In the genomic region with DNA sequence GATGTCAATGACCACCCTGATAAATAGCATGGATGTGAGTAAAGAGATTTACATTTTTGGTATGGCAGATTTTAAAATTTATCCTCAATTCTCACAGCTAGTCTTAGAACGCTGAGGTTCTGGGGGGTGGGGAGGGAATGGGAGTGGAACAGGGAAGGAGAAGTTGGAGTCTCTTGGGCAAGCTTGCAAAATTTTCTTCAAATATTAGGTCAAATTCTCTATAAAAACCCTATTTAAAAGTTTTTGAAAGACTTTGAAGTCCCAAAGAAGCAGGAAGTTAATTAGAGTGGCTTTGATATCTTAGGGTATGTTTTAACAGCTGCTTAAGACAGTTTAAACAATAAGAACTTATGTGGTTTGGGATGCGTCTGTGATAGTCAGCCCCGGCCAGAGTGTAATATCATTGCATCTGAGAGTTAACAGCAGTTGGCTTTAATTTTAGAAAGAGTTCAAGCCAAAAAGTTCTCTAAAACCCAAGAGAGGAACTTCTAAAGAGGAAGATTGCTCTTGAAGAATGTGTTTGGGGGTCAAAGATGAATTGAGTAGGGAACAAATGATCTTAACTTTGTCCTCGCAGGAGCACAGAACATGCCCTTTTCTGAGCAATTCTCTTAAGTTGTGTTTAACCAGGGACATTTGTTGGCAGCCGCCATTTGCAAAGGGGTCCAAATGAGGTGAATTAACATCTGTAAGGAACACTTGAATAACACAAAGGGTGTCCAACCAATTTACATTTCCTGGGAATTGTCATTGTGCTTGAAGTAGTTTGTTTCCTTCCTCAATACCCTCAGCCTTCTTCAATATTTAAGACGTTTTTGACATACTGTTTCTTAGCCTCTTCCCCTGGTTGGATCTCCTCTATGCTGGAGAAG, we compare ENCODE assay signal across 15 cellular contexts.
DNase-seq lines count a peak whose midpoint lies in the region; ATAC-seq and TF ChIP-seq lines count a peak whose summit lies in the region.
"Had no signal": no experiment of that assay in that cellular context is flagged by ENCODE, and none has a peak within 500 bp of the region (broad histone marks: within the 10 kb centered on the region; RNA-seq: fewer than 3 reads in every experiment).

No MANE protein-coding gene starts in this region.

- ATAC-seq in IMR-90 (ENCODE audit: low read depth) (no peak), left cardiac atrium (peak; percentile 28 to 53), HG03460 (IDR thresholded peaks at IDR 0.05; ENCODE audit: unreplicated experiment) (no peak)
- ATAC-seq in CD4-positive, alpha-beta T cell (ENCODE audit: poor library complexity), result no peak
- ATAC-seq: activated CD8-positive, alpha-beta T cell treated with anti-CD3 and anti-CD28 coated beads, Interleukin-2, amount 10 ng/mL, durations not matched to agents 7 days and 5 days had no signal

- no peak overlapping the region for H3K9ac ChIP-seq in IMR-90 (ENCODE audit: low read depth, low read length)

- peaks cover 21% of the 10 kb centered on the region for H3K4me1 Mint-ChIP-seq in CD4-positive, alpha-beta T cell (ENCODE audit: low read depth)

- no TSS peak for BruUV-seq in IMR-90 (replicated peaks; lab: Mats Ljungman, UMichigan)

- 0 out of 2 replicates have a peak overlapping the region, but pooled peaks have one; percentile 33 for H3K14ac ChIP-seq in IMR-90 (replicated peaks; ENCODE audit: low read depth, low read length)

- TF ChIP-seq RAD21 in IMR-90 (IDR thresholded peaks at IDR 0.05; ENCODE audit: low read length), result no peak

- no peak overlapping the region for H3K4ac ChIP-seq in IMR-90 (ENCODE audit: low read depth, low read length)

- intact Hi-C loops in IMR-90 (cut with micrococcal nuclease), result no loop called here
- intact Hi-C loops in left cardiac atrium (cut with DNase I), result no loop called here
- intact Hi-C loops in spleen (cut with DNase I; ENCODE audit: low total_unique reads), result no loop called here
- intact Hi-C loops in CD4-positive, alpha-beta T cell (cut with DNase I, micrococcal nuclease), result no loop called here

- in situ Hi-C loops in IMR-90 (cut with MboI; ENCODE audit: low sequenced_read_pairs), result no loop called here

- H3K36me3 Mint-ChIP-seq in CD4-positive, alpha-beta T cell (ENCODE audit: low read depth), result no peaks in the 10 kb centered on the region
- H3K36me3 Mint-ChIP-seq: CD8-positive, alpha-beta memory T cell had no signal

- H3K79me2 ChIP-seq in hepatocyte, result no peaks in the 10 kb centered on the region

- H3K9me3 ChIP-seq in IMR-90 (ENCODE audit: control insufficient read depth, insufficient read depth, low read length), result no peaks in the 10 kb centered on the region
- no peaks in the 10 kb centered on the region for H3K9me3 ChIP-seq in spleen
- no peaks in the 10 kb centered on the region for H3K9me3 ChIP-seq in hepatocyte (ENCODE audit: low read depth)
- no peaks in the 10 kb centered on the region for H3K9me3 ChIP-seq in CD4-positive, alpha-beta T cell (ENCODE audit: control insufficient read depth, low read length)

- no peak overlapping the region for H3K27ac ChIP-seq in IMR-90 (ENCODE audit: insufficient read depth, low read length)
- H3K27ac ChIP-seq in spleen, result peak overlapping the region in 6 of 8 donors; percentile 33 to 80 (median 63)
- no peak overlapping the region for H3K27ac ChIP-seq in hepatocyte
- H3K27ac ChIP-seq in CD4-positive, alpha-beta T cell (ENCODE audit: low read depth, low read length), result no peak overlapping the region

- H2AK9ac ChIP-seq in IMR-90 (replicated peaks; ENCODE audit: low read depth, low read length, poor library complexity), result no peak overlapping the region

- H3K18ac ChIP-seq in IMR-90 (ENCODE audit: low read depth, low read length), result no peak overlapping the region

- no peak overlapping the region for H2BK20ac ChIP-seq in IMR-90 (ENCODE audit: low read depth, low read length)

- H2AFZ ChIP-seq in IMR-90 (replicated peaks; ENCODE audit: low read length, poor library complexity) (no peak overlapping the region), hepatocyte (no peak overlapping the region)

- no peaks in the 10 kb centered on the region for H3K79me1 ChIP-seq in IMR-90 (ENCODE audit: low read depth in 1 of 2, low read length in 2 of 2)

- H3K4me3 Mint-ChIP-seq in CD4-positive, alpha-beta T cell, result no peak overlapping the region
- H3K4me3 Mint-ChIP-seq: activated CD8-positive, alpha-beta T cell treated with anti-CD3 and anti-CD28 coated beads, Interleukin-2, amount 10 ng/mL, durations not matched to agents 7 days and 5 days; activated naive CD4-positive, alpha-beta T cell treated with anti-CD3 and anti-CD28 coated beads, Interleukin-2, amount 50 U/mL, for 24 hours; CD8-positive, alpha-beta memory T cell; T-helper 1 cell treated with Interleukin-12 subunit alpha and Interleukin-12 subunit beta and Interleukin-4 antibody, amounts not matched to agents 30 μg/mL and 1 μg/mL, for 36 hours had no signal

- WGBS in IMR-90 (ENCODE audit: extremely low coverage in 2 of 2, insufficient read length in 1 of 2), 2 experiments, result 52% methylated on average over 2 of the region's 6 CpGs; no CpG with 5 or more reads in 1 of the 2 experiments
- WGBS in spleen, 5 donors, result 30 to 47% (median 36%) methylated on average over 6 of the region's 6 CpGs
- 63% methylated on average over 6 of the region's 6 CpGs for WGBS in hepatocyte (ENCODE audit: low lambda C conversion rate, missing lambda C conversion rate)

- no peaks in the 10 kb centered on the region for H3K36me3 ChIP-seq in IMR-90 (ENCODE audit: control insufficient read depth, insufficient read depth, low read length)
- H3K36me3 ChIP-seq in spleen, result no peaks in the 10 kb centered on the region
- H3K36me3 ChIP-seq in hepatocyte (replicated peaks; ENCODE audit: insufficient read depth, low read depth), result no peaks in the 10 kb centered on the region

- no peak overlapping the region for H2BK15ac ChIP-seq in IMR-90 (ENCODE audit: low read depth, low read length)

- no peak overlapping the region for H2BK5ac ChIP-seq in IMR-90 (ENCODE audit: low read depth, low read length, poor library complexity, severe bottlenecking)

- no peaks in the 10 kb centered on the region for H3K9me3 Mint-ChIP-seq in CD4-positive, alpha-beta T cell
- H3K9me3 Mint-ChIP-seq: activated naive CD4-positive, alpha-beta T cell treated with anti-CD3 and anti-CD28 coated beads, Interleukin-2, amount 50 U/mL, for 24 hours; CD8-positive, alpha-beta memory T cell had no signal

- peaks cover 14% of the 10 kb centered on the region for H3K4me1 ChIP-seq in IMR-90 (ENCODE audit: control insufficient read depth, insufficient read depth, low read length)
- peaks cover 0 to 63% (median 13%) of the 10 kb centered on the region in 6 donors for H3K4me1 ChIP-seq in spleen
- H3K4me1 ChIP-seq in hepatocyte (ENCODE audit: insufficient read depth), result peaks cover 21% of the 10 kb centered on the region

- H3K4me2 ChIP-seq in IMR-90 (ENCODE audit: low read depth, low read length), result no peak overlapping the region
- no peak overlapping the region for H3K4me2 ChIP-seq in hepatocyte

- H3K27ac Mint-ChIP-seq in CD4-positive, alpha-beta T cell, result no peak overlapping the region
- H3K27ac Mint-ChIP-seq: activated CD8-positive, alpha-beta T cell treated with anti-CD3 and anti-CD28 coated beads, Interleukin-2, amount 10 ng/mL, durations not matched to agents 7 days and 5 days; activated naive CD4-positive, alpha-beta T cell treated with anti-CD3 and anti-CD28 coated beads, Interleukin-2, amount 50 U/mL, for 24 hours; CD8-positive, alpha-beta memory T cell; T-helper 1 cell treated with Interleukin-12 subunit alpha and Interleukin-12 subunit beta and Interleukin-4 antibody, amounts not matched to agents 30 μg/mL and 1 μg/mL, for 36 hours had no signal

- H3K9me1 ChIP-seq in IMR-90 (ENCODE audit: insufficient read depth, low read length), result peaks cover 11% of the 10 kb centered on the region

- dilution Hi-C loops in IMR-90 (cut with HindIII; ENCODE audit: low sequenced_read_pairs, unreplicated experiment), result no loop called here

- H2BK120ac ChIP-seq in IMR-90 (ENCODE audit: low read depth, low read length), result peak overlapping the region; percentile 47; the same call in 1 of the 2 replicates

- H4K5ac ChIP-seq in IMR-90 (ENCODE audit: low read depth, low read length), result no peak overlapping the region

- H3K4me3 ChIP-seq in IMR-90 (ENCODE audit: insufficient read depth, low read depth, low read length) (no peak overlapping the region), spleen (no peak overlapping the region), hepatocyte (no peak overlapping the region)

- H3K56ac ChIP-seq in IMR-90 (ENCODE audit: extremely low read depth, insufficient read depth, low read length), result no peak overlapping the region

- H3K27me3 ChIP-seq in IMR-90 (ENCODE audit: control insufficient read depth, insufficient read depth, low read length) (no peaks in the 10 kb centered on the region), spleen (replicated peaks in 1 of 7) (no peaks in the 10 kb centered on the region), hepatocyte (no peaks in the 10 kb centered on the region)
- H3K27me3 ChIP-seq in CD4-positive, alpha-beta T cell (ENCODE audit: control insufficient read depth, insufficient read depth, low read length), result no peaks in the 10 kb centered on the region

- TF ChIP-seq CTCF in IMR-90 (conservative IDR thresholded peaks at IDR 0.05; ENCODE audit: low read depth, low read length), result no peak
- no peak for TF ChIP-seq CTCF in spleen (IDR thresholded peaks at IDR 0.05 in 8 of 11, conservative IDR thresholded peaks at IDR 0.05 in 3 of 11)
- no peak for TF ChIP-seq CTCF in hepatocyte (IDR thresholded peaks at IDR 0.05; ENCODE audit: poor library complexity)
- no peak for TF ChIP-seq CTCF in CD4-positive, alpha-beta T cell (IDR thresholded peaks at IDR 0.05)

- H3K9me2 ChIP-seq in hepatocyte (replicated peaks; ENCODE audit: insufficient read depth), result no peaks in the 10 kb centered on the region

- no peak overlapping the region for H4K8ac ChIP-seq in IMR-90 (ENCODE audit: low read depth in 2 of 2, low read length in 2 of 2)

- H4K20me1 ChIP-seq in IMR-90 (ENCODE audit: insufficient read depth, low read length) (no peaks in the 10 kb centered on the region), hepatocyte (ENCODE audit: insufficient read depth, poor library complexity, severe bottlenecking) (no peaks in the 10 kb centered on the region)

- TF ChIP-seq POLR2A in IMR-90 (IDR thresholded peaks at IDR 0.05; ENCODE audit: low read depth, low read length) (no peak), spleen (IDR thresholded peaks at IDR 0.05) (no peak)

- no peak overlapping the region for H3K23ac ChIP-seq in IMR-90 (ENCODE audit: low read depth, low read length)

- CTCF ChIA-PET in IMR-90 (lab: Yijun Ruan, JAX), result interaction anchor here (1.0 kb wide), 1 partner anchor 8 kb away, joined by 3 read pairs; no protein-coding TSS in a partner anchor
- CTCF ChIA-PET in CD4-positive, alpha-beta T cell (lab: Charles Lee), result no interaction called here

- no peaks in the 10 kb centered on the region for H3K27me3 Mint-ChIP-seq in CD4-positive, alpha-beta T cell
- H3K27me3 Mint-ChIP-seq: activated naive CD4-positive, alpha-beta T cell treated with anti-CD3 and anti-CD28 coated beads, Interleukin-2, amount 50 U/mL, for 24 hours had no signal

- no peak overlapping the region for H4K91ac ChIP-seq in IMR-90 (ENCODE audit: insufficient read depth, low read depth, low read length)

- H2AK5ac ChIP-seq in IMR-90 (ENCODE audit: low read depth, low read length), result peak overlapping the region; percentile 56

- POLR2A ChIA-PET in IMR-90 (lab: Charles Lee; ENCODE audit: unreplicated experiment), result no interaction called here
- POLR2A ChIA-PET in CD4-positive, alpha-beta T cell (lab: Charles Lee), result no interaction called here

- peak; percentile 20 for DNase-seq in IMR-90
- peak; percentile 71 for DNase-seq in SKM-1 treated with dmso at 0.1 percent for 144 hours (lab: John Stamatoyannopoulos, UW; ENCODE audit: unreplicated experiment)
- no peak for DNase-seq in left cardiac atrium
- DNase-seq in spleen, result no peak
- no peak for DNase-seq in hepatocyte (ENCODE audit: low spot score)
- DNase-seq in SW 1271 (lab: John Stamatoyannopoulos, UW), result no peak
- no peak for DNase-seq in CD4-positive, alpha-beta T cell
- DNase-seq: activated CD8-positive, alpha-beta T cell treated with anti-CD3 and anti-CD28 coated beads, Interleukin-2, amount 10 ng/mL, durations not matched to agents 7 days and 5 days; CD8-positive, alpha-beta memory T cell; NCI-H187; NK-92 treated with Interleukin-12 subunit alpha and Interleukin-12 subunit beta, amount 100 ng/mL, for 24 hours; stimulated activated CD4-positive, alpha-beta T cell treated with anti-CD3 and anti-CD28 coated beads, Interleukin-1b, Interleukin-23, amount 100 ng/mL, for 48 hours had no signal

Comparison
In these comparisons a context has a peak if more than half of its experiments do, and no peak if none do; other contexts are left out.
1. ATAC-seq: peak in left cardiac atrium (2 of 2); none in IMR-90 (single experiment), HG03460 (single experiment) and CD4-positive, alpha-beta T cell (single experiment).
2. DNase-seq: peak in IMR-90 (single experiment) and SKM-1 treated with dmso at 0.1 percent for 144 hours (single experiment); none in left cardiac atrium (single experiment), spleen (single experiment), hepatocyte (single experiment), SW 1271 (0 of 2) and CD4-positive, alpha-beta T cell (0 of 10).
3. H3K27ac ChIP-seq: peak in spleen (6 of 8); none in IMR-90 (single experiment), hepatocyte (single experiment) and CD4-positive, alpha-beta T cell (single experiment).